In the genomic region with DNA sequence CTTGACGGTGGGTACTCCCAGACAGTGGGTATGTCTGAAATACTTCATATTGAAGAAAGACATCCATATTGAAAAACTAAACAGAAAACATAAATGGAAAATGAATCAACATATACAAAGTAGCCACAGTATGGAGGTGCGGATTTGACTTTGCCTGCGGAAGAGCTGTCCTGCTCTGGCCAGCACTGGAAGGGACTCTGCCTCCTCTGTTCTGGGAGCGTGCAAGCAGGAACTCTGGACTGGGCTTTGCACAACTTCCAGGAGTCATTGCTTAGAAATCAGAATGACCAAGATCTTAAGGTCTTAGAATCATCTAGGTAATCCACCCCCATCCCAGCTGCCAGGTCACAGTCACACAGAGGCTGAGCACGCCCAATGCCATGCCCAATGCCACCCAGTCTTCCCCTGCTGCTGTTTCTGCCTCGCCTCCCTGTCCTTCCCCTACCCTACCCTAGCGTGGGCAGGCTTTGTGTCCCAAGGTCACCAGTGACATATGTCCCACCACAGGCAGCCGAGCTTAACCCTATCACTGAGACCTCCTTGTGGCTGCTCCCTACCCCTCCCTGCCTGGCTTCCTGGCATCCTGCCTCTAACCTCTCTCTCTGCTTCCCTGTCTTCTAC, we compare ENCODE assay signal across 11 cellular contexts. TPM values are rescaled to one million over a fixed set of nuclear protein-coding genes. Genes with fewer than 3 reads are reported as not detected.
DNase-seq lines count a peak whose midpoint lies in the region; ATAC-seq and TF ChIP-seq lines count a peak whose summit lies in the region.
"Had no signal": no experiment of that assay in that cellular context is flagged by ENCODE, and none has a peak within 500 bp of the region (broad histone marks: within the 10 kb centered on the region; RNA-seq: fewer than 3 reads in every experiment).

No MANE protein-coding gene starts in this region.

- no peaks in the 10 kb centered on the region for H3K36me3 Mint-ChIP-seq in T-helper 17 cell (ENCODE audit: low read depth)
- H3K36me3 Mint-ChIP-seq in nephron progenitor cell (ENCODE audit: low read depth), result no peaks in the 10 kb centered on the region
- H3K36me3 Mint-ChIP-seq: memory B cell had no signal

- H3K9me3 ChIP-seq in T-helper 17 cell (ENCODE audit: control insufficient read depth, low read length, poor library complexity, severe bottlenecking) (no peaks in the 10 kb centered on the region), osteoblast (ENCODE audit: low read depth, low read length) (no peaks in the 10 kb centered on the region)

- ATAC-seq in T-helper 17 cell (no peak), Right ventricle myocardium superior (ENCODE audit: poor library complexity) (peak; percentile 69), GM21786 (IDR thresholded peaks at IDR 0.05; ENCODE audit: unreplicated experiment) (no peak)

- peaks cover 21% of the 10 kb centered on the region for H3K4me1 ChIP-seq in osteoblast (ENCODE audit: insufficient read depth, low read length)

- intact Hi-C loops in Right ventricle myocardium superior (cut with DNase I), result loop anchor here (2.0 to 5.0 kb wide), 3 partner anchors 63 to 330 kb away; no protein-coding TSS in a partner anchor

- no peaks in the 10 kb centered on the region for H3K27me3 ChIP-seq in osteoblast (ENCODE audit: insufficient read depth, low read length)

- no peak overlapping the region for H3K4me3 Mint-ChIP-seq in T-helper 17 cell
- no peak overlapping the region for H3K4me3 Mint-ChIP-seq in nephron progenitor cell
- H3K4me3 Mint-ChIP-seq: activated CD4-positive, alpha-beta T cell treated with anti-CD3 and anti-CD28 coated beads, Interleukin-2, amount 10 ng/mL, durations not matched to agents 7 days and 5 days; memory B cell had no signal

- peaks cover 5% of the 10 kb centered on the region for H4K20me1 ChIP-seq in osteoblast (ENCODE audit: insufficient read depth, low read length)

- no peaks in the 10 kb centered on the region for H3K36me3 ChIP-seq in osteoblast (ENCODE audit: insufficient read depth, low read length)

- H3K9me3 Mint-ChIP-seq in nephron progenitor cell, result no peaks in the 10 kb centered on the region
- H3K9me3 Mint-ChIP-seq: activated CD4-positive, alpha-beta T cell treated with anti-CD3 and anti-CD28 coated beads, Interleukin-2, amount 10 ng/mL, durations not matched to agents 7 days and 5 days; memory B cell had no signal

- no peaks in the 10 kb centered on the region for H3K79me2 ChIP-seq in osteoblast (ENCODE audit: insufficient read depth, low read length)

- peak overlapping the region; percentile 61 for H3K4me2 ChIP-seq in osteoblast (ENCODE audit: insufficient read depth, low read length)

- peaks cover 3% of the 10 kb centered on the region for H3K4me1 Mint-ChIP-seq in T-helper 17 cell
- peaks cover 22% of the 10 kb centered on the region for H3K4me1 Mint-ChIP-seq in nephron progenitor cell
- H3K4me1 Mint-ChIP-seq: memory B cell had no signal

- DNase-seq in D341Med (ENCODE audit: low spot score), result peak; percentile 34
- DNase-seq in T-helper 17 cell, result no peak
- DNase-seq in Right ventricle myocardium superior, result no peak
- DNase-seq in osteoblast (ENCODE audit: insufficient read length, low spot score, missing footprints), result no peak
- DNase-seq in nephron progenitor cell, result no peak
- no peak for DNase-seq in dedifferentiated amniotic fluid mesenchymal stem cell (ENCODE audit: extremely low spot score)
- no peak for DNase-seq in AML-193 (lab: John Stamatoyannopoulos, UW)

- H3K27me3 Mint-ChIP-seq in T-helper 17 cell, result no peaks in the 10 kb centered on the region
- peaks cover 7% of the 10 kb centered on the region for H3K27me3 Mint-ChIP-seq in nephron progenitor cell (ENCODE audit: low read depth, poor library complexity)
- H3K27me3 Mint-ChIP-seq: activated CD4-positive, alpha-beta T cell treated with anti-CD3 and anti-CD28 coated beads, Interleukin-2, amount 10 ng/mL, durations not matched to agents 7 days and 5 days; memory B cell had no signal

- no peak overlapping the region for H3K4me3 ChIP-seq in osteoblast (ENCODE audit: insufficient read depth, low read length)
- H3K4me3 ChIP-seq: skin epidermis had no signal

- peak overlapping the region; percentile 29 for H3K27ac Mint-ChIP-seq in T-helper 17 cell
- no peak overlapping the region for H3K27ac Mint-ChIP-seq in nephron progenitor cell
- H3K27ac Mint-ChIP-seq: activated CD4-positive, alpha-beta T cell treated with anti-CD3 and anti-CD28 coated beads, Interleukin-2, amount 10 ng/mL, durations not matched to agents 7 days and 5 days; memory B cell had no signal

- TF ChIP-seq CTCF in osteoblast (IDR thresholded peaks at IDR 0.05; ENCODE audit: extremely low read depth, low read depth, low read length) (no peak), nephron progenitor cell (IDR thresholded peaks at IDR 0.05) (no peak)

- peak overlapping the region; percentile 7 for H3K27ac ChIP-seq in osteoblast (ENCODE audit: low read depth, low read length)

- peak overlapping the region; percentile 9 for H2AFZ ChIP-seq in osteoblast (ENCODE audit: low read length)

RNA-seq across cellular contexts. Expression of gene CDC25A, which starts 36.3 kb away (rescaled TPM):
- total RNA-seq in T-helper 17 cell (under 1 TPM; 0.22 to 0.44 TPM), Right ventricle myocardium superior (0.83 TPM), osteoblast (0.88 and 1.1 TPM in 2 replicates)
